ENCODE assay signal across 16 cellular contexts in genomic region chr21:32070693-32071330, GRCh38.
DNase-seq lines count a peak whose midpoint lies in the region; ATAC-seq and TF ChIP-seq lines count a peak whose summit lies in the region.
"Had no signal": no experiment of that assay in that cellular context is flagged by ENCODE, and none has a peak within 500 bp of the region (broad histone marks: within the 10 kb centered on the region; RNA-seq: fewer than 3 reads in every experiment).

No MANE protein-coding gene starts in this region.

- POLR2A ChIA-PET in SK-N-SH (lab: Yijun Ruan, JAX), result interaction anchor here (0.7 kb wide), 1 partner anchor 40 kb away, joined by 3 read pairs; no protein-coding TSS in a partner anchor

- intact Hi-C loops in heart right ventricle (cut with DNase I), result no loop called here
- intact Hi-C loops in activated naive CD4-positive, alpha-beta T cell treated with anti-CD3 and anti-CD28 coated beads for 36 hours (cut with micrococcal nuclease), result no loop called here

- H3K4me2 ChIP-seq in SK-N-SH, result no peak overlapping the region
- H3K4me2 ChIP-seq: A549, GM23338 had no signal

- H3K27ac Mint-ChIP-seq in endodermal cell, result no peak overlapping the region
- peak overlapping the region; percentile 61 for H3K27ac Mint-ChIP-seq in neural crest cell (ENCODE audit: unreplicated experiment)
- H3K27ac Mint-ChIP-seq in activated naive CD4-positive, alpha-beta T cell treated with anti-CD3 and anti-CD28 coated beads for 36 hours, result no peak overlapping the region
- H3K27ac Mint-ChIP-seq: CD8-positive, alpha-beta T cell; GM23338 had no signal

- TF ChIP-seq RAD21 in SK-N-SH (IDR thresholded peaks at IDR 0.05; ENCODE audit: low read length), result peak; percentile 20; the same call in 1 of the 2 replicates

- H3K4me3 ChIP-seq in SK-N-SH (ENCODE audit: low read depth in 2 of 2, low read length in 1 of 2), result no peak overlapping the region
- H3K4me3 ChIP-seq in endodermal cell (ENCODE audit: low read length), result no peak overlapping the region
- no peak overlapping the region for H3K4me3 ChIP-seq in heart right ventricle
- H3K4me3 ChIP-seq: A549, GM23338 had no signal

- H3K27ac ChIP-seq in SK-N-SH (ENCODE audit: low read depth in 2 of 2, low read length in 1 of 2), result peak overlapping the region in 1 of 2 experiments; percentile 95; a peak in 2 of 4 replicates
- no peak overlapping the region for H3K27ac ChIP-seq in endodermal cell (ENCODE audit: low read depth, low read length)
- no peak overlapping the region for H3K27ac ChIP-seq in heart right ventricle
- H3K27ac ChIP-seq: A549 had no signal

- H3K9me3 Mint-ChIP-seq in endodermal cell (no peaks in the 10 kb centered on the region), neural crest cell (no peaks in the 10 kb centered on the region)
- no peaks in the 10 kb centered on the region for H3K9me3 Mint-ChIP-seq in activated naive CD4-positive, alpha-beta T cell treated with anti-CD3 and anti-CD28 coated beads for 36 hours
- H3K9me3 Mint-ChIP-seq: CD8-positive, alpha-beta T cell; GM23338 had no signal

- H3K36me3 ChIP-seq in SK-N-SH (replicated peaks in 1 of 2; ENCODE audit: control insufficient read depth in 1 of 2, insufficient read depth in 2 of 2, low read length in 1 of 2), result no peaks in the 10 kb centered on the region
- no peaks in the 10 kb centered on the region for H3K36me3 ChIP-seq in endodermal cell (ENCODE audit: control insufficient read depth, insufficient read depth, low read length)
- no peaks in the 10 kb centered on the region for H3K36me3 ChIP-seq in heart right ventricle

- no peak overlapping the region for H3K9ac ChIP-seq in SK-N-SH
- H3K9ac ChIP-seq in endodermal cell (ENCODE audit: extremely low read depth, low read length, poor library complexity, severe bottlenecking), result no peak overlapping the region

- H3K27me3 Mint-ChIP-seq in endodermal cell (ENCODE audit: insufficient read depth), result no peaks in the 10 kb centered on the region
- no peaks in the 10 kb centered on the region for H3K27me3 Mint-ChIP-seq in neural crest cell (ENCODE audit: low read depth)
- no peaks in the 10 kb centered on the region for H3K27me3 Mint-ChIP-seq in activated naive CD4-positive, alpha-beta T cell treated with anti-CD3 and anti-CD28 coated beads for 36 hours (ENCODE audit: low read depth)

- H3K27me3 ChIP-seq in SK-N-SH (ENCODE audit: insufficient read depth), result no peaks in the 10 kb centered on the region
- H3K27me3 ChIP-seq in endodermal cell (ENCODE audit: control insufficient read depth, insufficient read depth, low read length, poor library complexity, severe bottlenecking), result no peaks in the 10 kb centered on the region
- H3K27me3 ChIP-seq in heart right ventricle, result peaks cover 0 to 4% (median 0%) of the 10 kb centered on the region in 7 donors

- H3K9me3 ChIP-seq in SK-N-SH (no peaks in the 10 kb centered on the region), endodermal cell (ENCODE audit: control insufficient read depth, low read length) (no peaks in the 10 kb centered on the region), heart right ventricle (no peaks in the 10 kb centered on the region)
- H3K9me3 ChIP-seq: A549 had no signal

- H3K36me3 Mint-ChIP-seq in endodermal cell (ENCODE audit: low read depth), result no peaks in the 10 kb centered on the region
- no peaks in the 10 kb centered on the region for H3K36me3 Mint-ChIP-seq in neural crest cell (ENCODE audit: low read depth)
- H3K36me3 Mint-ChIP-seq in activated naive CD4-positive, alpha-beta T cell treated with anti-CD3 and anti-CD28 coated beads for 36 hours (ENCODE audit: low read depth), result no peaks in the 10 kb centered on the region
- H3K36me3 Mint-ChIP-seq: CD14-positive monocyte; CD8-positive, alpha-beta T cell had no signal

- peak; percentile 77 for DNase-seq in SK-N-SH
- DNase-seq in endodermal cell, result peak; percentile 26
- DNase-seq in neural crest cell (ENCODE audit: low read depth, low spot score), result no peak
- DNase-seq in heart right ventricle, result no peak
- DNase-seq in activated naive CD4-positive, alpha-beta T cell treated with anti-CD3 and anti-CD28 coated beads for 36 hours, result no peak
- DNase-seq: CD8-positive, alpha-beta T cell; COR-L47; DMS153; DMS79 treated with DMSO at 0.1 percent for 48 hours; EL; H7; IMR-90 had no signal

- H3K4me1 Mint-ChIP-seq in endodermal cell (no peaks in the 10 kb centered on the region), neural crest cell (no peaks in the 10 kb centered on the region)
- H3K4me1 Mint-ChIP-seq in activated naive CD4-positive, alpha-beta T cell treated with anti-CD3 and anti-CD28 coated beads for 36 hours (ENCODE audit: low read depth), result no peaks in the 10 kb centered on the region
- H3K4me1 Mint-ChIP-seq: CD14-positive monocyte had no signal

- H4K20me1 ChIP-seq in SK-N-SH (ENCODE audit: insufficient read depth), result no peaks in the 10 kb centered on the region

- H3K4me3 Mint-ChIP-seq in endodermal cell (no peak overlapping the region), neural crest cell (no peak overlapping the region)
- H3K4me3 Mint-ChIP-seq in activated naive CD4-positive, alpha-beta T cell treated with anti-CD3 and anti-CD28 coated beads for 36 hours, result no peak overlapping the region
- H3K4me3 Mint-ChIP-seq: CD14-positive monocyte; CD8-positive, alpha-beta T cell; GM23338 had no signal

- WGBS in SK-N-SH (ENCODE audit: low lambda C conversion rate), result 48% methylated on average over 10 of the region's 10 CpGs
- WGBS in endodermal cell (ENCODE audit: insufficient coverage in 1 of 2, insufficient read length in 1 of 2), 2 experiments, result 87 to 90% methylated on average over 7 to 10 of the region's 10 CpGs
- 72 to 79% methylated on average over 10 of the region's 10 CpGs for WGBS in heart right ventricle, 2 donors

- no peak for TF ChIP-seq CTCF in SK-N-SH (IDR thresholded peaks at IDR 0.05)
- no peak for TF ChIP-seq CTCF in endodermal cell (conservative IDR thresholded peaks at IDR 0.05)
- TF ChIP-seq CTCF in neural crest cell (conservative IDR thresholded peaks at IDR 0.05), result no peak
- TF ChIP-seq CTCF in heart right ventricle (IDR thresholded peaks at IDR 0.05), result no peak

- H2AFZ ChIP-seq in SK-N-SH (ENCODE audit: low read depth), result no peak overlapping the region
- H2AFZ ChIP-seq: GM23338 had no signal

- H3K79me2 ChIP-seq in SK-N-SH (ENCODE audit: insufficient read depth), result no peaks in the 10 kb centered on the region

- no peaks in the 10 kb centered on the region for H3K9me2 ChIP-seq in SK-N-SH

- H3K4me1 ChIP-seq in SK-N-SH (ENCODE audit: control insufficient read depth in 1 of 2, insufficient read depth in 2 of 2, low read depth in 1 of 2, low read length in 1 of 2) (peaks cover 0 to 17% of the 10 kb centered on the region in 2 experiments; a peak in 2 of 4 replicates), endodermal cell (ENCODE audit: control insufficient read depth, insufficient read depth, low read length) (no peaks in the 10 kb centered on the region), heart right ventricle (no peaks in the 10 kb centered on the region)
- H3K4me1 ChIP-seq: A549 had no signal

- TF ChIP-seq EP300 in SK-N-SH (IDR thresholded peaks at IDR 0.05; ENCODE audit: borderline replicate concordance in 1 of 2, low read depth in 1 of 2, low read length in 1 of 2), result peak in 1 of 2 experiments; percentile 94; a peak in 2 of 4 replicates

- CTCF ChIA-PET in SK-N-SH (lab: Yijun Ruan, JAX), result interaction anchor here (0.9 to 3.2 kb wide), 4 partner anchors 13 to 205 kb away, joined by 3 to 14 read pairs (median 4); no protein-coding TSS in a partner anchor
- CTCF ChIA-PET in activated naive CD4-positive, alpha-beta T cell treated with anti-CD3 and anti-CD28 coated beads for 36 hours (lab: Charles Lee), result interaction anchor here (1.3 kb wide), 1 partner anchor 10 kb away, joined by 3 read pairs; no protein-coding TSS in a partner anchor

- no peaks in the 10 kb centered on the region for H3F3A ChIP-seq in SK-N-SH (replicated peaks; ENCODE audit: insufficient read depth)

- ATAC-seq in heart right ventricle (no peak), GM18519 (IDR thresholded peaks at IDR 0.05; ENCODE audit: low FRiP score, unreplicated experiment) (no peak)
- ATAC-seq: A549; CD8-positive, alpha-beta T cell; GM23338 had no signal

TF ChIP-seq in SK-N-SH, 30 proteins besides CTCF, POLR2A, EP300 and RAD21 (continues in another document):
- peak; percentile 62 for TF ChIP-seq TCF12 (IDR thresholded peaks at IDR 0.05)
- TF ChIP-seq, protein P1, sequence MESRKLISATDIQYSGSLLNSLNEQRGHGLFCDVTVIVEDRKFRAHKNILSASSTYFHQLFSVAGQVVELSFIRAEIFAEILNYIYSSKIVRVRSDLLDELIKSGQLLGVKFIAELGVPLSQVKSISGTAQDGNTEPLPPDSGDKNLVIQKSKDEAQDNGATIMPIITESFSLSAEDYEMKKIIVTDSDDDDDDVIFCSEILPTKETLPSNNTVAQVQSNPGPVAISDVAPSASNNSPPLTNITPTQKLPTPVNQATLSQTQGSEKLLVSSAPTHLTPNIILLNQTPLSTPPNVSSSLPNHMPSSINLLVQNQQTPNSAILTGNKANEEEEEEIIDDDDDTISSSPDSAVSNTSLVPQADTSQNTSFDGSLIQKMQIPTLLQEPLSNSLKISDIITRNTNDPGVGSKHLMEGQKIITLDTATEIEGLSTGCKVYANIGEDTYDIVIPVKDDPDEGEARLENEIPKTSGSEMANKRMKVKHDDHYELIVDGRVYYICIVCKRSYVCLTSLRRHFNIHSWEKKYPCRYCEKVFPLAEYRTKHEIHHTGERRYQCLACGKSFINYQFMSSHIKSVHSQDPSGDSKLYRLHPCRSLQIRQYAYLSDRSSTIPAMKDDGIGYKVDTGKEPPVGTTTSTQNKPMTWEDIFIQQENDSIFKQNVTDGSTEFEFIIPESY (IDR thresholded peaks at IDR 0.05; ENCODE audit: borderline replicate concordance, low read depth), result no peak
- TF ChIP-seq RXRA (IDR thresholded peaks at IDR 0.05; ENCODE audit: borderline replicate concordance, low read depth), result no peak
- no peak for TF ChIP-seq ELF1 (IDR thresholded peaks at IDR 0.05)
- peak; percentile 91 for TF ChIP-seq RCOR1 (IDR thresholded peaks at IDR 0.05; ENCODE audit: low read length)
- TF ChIP-seq, protein P2, sequence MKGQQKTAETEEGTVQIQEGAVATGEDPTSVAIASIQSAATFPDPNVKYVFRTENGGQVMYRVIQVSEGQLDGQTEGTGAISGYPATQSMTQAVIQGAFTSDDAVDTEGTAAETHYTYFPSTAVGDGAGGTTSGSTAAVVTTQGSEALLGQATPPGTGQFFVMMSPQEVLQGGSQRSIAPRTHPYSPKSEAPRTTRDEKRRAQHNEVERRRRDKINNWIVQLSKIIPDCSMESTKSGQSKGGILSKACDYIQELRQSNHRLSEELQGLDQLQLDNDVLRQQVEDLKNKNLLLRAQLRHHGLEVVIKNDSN (IDR thresholded peaks at IDR 0.05; ENCODE audit: borderline replicate concordance, low read depth), result no peak
- no peak for TF ChIP-seq MXI1 (IDR thresholded peaks at IDR 0.05; ENCODE audit: low read depth, low read length)
- TF ChIP-seq TEAD4 (IDR thresholded peaks at IDR 0.05; ENCODE audit: borderline replicate concordance, insufficient read depth), result no peak
- no peak for TF ChIP-seq EZH2phosphoT487 (IDR thresholded peaks at IDR 0.05; ENCODE audit: borderline replicate concordance, low read depth)
- peak; percentile 27; the same call in 1 of the 2 replicates for TF ChIP-seq FOXJ3 (CRISPR knock-in tag; IDR thresholded peaks at IDR 0.05)
- TF ChIP-seq TAF1 (IDR thresholded peaks at IDR 0.05; ENCODE audit: borderline replicate concordance, low read depth, low read length), result no peak

Comparison
In these comparisons a context has a peak if more than half of its experiments do, and no peak if none do; other contexts are left out.
1. DNase-seq: peak in SK-N-SH (single experiment) and endodermal cell (single experiment); none in neural crest cell (single experiment), heart right ventricle (0 of 2) and activated naive CD4-positive, alpha-beta T cell treated with anti-CD3 and anti-CD28 coated beads for 36 hours (single experiment).